8 cellular contexts compared by ENCODE assay signal in the genomic region with DNA sequence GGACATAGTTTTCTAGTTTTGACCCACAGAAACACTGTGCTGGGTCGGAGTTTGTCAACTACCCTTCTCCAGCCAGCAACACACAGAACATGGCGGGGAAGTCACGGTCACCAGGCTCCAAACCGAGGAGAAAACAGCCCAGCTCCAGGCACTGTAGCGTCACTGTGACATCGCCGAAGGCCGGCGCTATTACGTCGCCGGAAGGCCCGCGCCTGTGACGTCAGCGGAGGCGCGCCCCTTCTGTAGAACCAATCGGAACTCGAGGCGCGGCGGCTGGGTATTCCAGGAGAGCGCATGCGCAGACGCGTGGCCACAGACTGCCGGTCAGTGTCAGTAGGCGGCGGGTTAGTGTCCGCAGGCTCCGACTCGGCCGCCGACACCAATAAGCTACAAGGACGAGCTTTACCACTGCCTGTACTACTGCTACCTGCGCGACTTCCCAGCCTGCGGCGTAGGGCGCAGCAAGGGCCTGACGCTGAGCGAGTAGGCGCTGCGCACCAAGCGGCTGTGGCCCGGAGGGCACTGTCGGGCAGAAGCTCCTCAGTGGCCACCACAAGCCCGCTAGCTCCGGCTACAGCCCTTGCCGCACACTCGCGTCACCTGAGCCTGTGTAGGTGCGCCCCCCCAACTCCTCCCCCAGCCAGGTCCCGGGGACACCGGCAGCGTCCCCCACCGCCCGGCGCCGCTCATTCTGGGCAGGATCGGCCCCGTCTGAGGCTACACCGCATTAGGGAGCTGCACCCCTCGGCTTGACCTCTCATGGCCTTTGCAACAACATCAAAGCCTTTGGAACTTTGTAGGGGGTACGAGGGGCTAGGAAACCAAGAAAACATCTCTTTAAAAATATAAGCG. TPM values are rescaled to one million over a fixed set of nuclear protein-coding genes. Genes with fewer than 3 reads are reported as not detected.
A peak's percentile ranks its signal among the peaks of the same experiment; 100 is the strongest.
DNase-seq lines count a peak whose midpoint lies in the region; ATAC-seq, FAIRE-seq and TF ChIP-seq lines count a peak whose summit lies in the region.

No MANE protein-coding gene starts in this region.

- peak overlapping the region; percentile 94 for H3K4me2 ChIP-seq in K562 (ENCODE audit: insufficient read depth, low read length)

- H3K27ac ChIP-seq in K562 (ENCODE audit: extremely low read depth, low read depth, low read length), result peak overlapping the region; percentile 87

- H3K36me3 ChIP-seq in K562 (ENCODE audit: control insufficient read depth, insufficient read depth, low read length), result no peaks in the 10 kb centered on the region

- peak; percentile 12 to 46 (median 28); a peak in 4 of 6 replicates for TF ChIP-seq CTCF in K562 (IDR thresholded peaks at IDR 0.05 in 2 of 3, conservative IDR thresholded peaks at IDR 0.05 in 1 of 3; ENCODE audit: insufficient read depth in 2 of 3, low read depth in 1 of 3, low read length in 3 of 3)

- WGBS in K562 (ENCODE audit: insufficient coverage, low coverage, missing lambda C conversion rate), result under 1% methylated on average over 60 of the region's 67 CpGs

- TF ChIP-seq RAD21 in K562 (CRISPR knock-in tag; conservative IDR thresholded peaks at IDR 0.05 in 1 of 2, IDR thresholded peaks at IDR 0.05 in 1 of 2), result 0 out of 4 replicates have a peak, but pooled peaks of 1 of the 2 experiments have one; percentile 7

- peak overlapping the region; percentile 91 for H2AFZ ChIP-seq in K562 (ENCODE audit: low read depth, low read length)

- CTCF ChIA-PET in K562 (lab: Yijun Ruan, JAX; ENCODE audit: low intra/inter-chr PET ratio), result interaction anchor here (0.6 to 0.8 kb wide), 2 partner anchors 96 to 148 kb away, joined by 3 to 4 read pairs; no protein-coding TSS in a partner anchor

- H3K4me3 ChIP-seq in K562, result peak overlapping the region; percentile 61

- H4K20me1 ChIP-seq in K562 (replicated peaks; ENCODE audit: control insufficient read depth, insufficient read depth, low read length), result no peaks in the 10 kb centered on the region

- no peaks in the 10 kb centered on the region for H3K27me3 ChIP-seq in K562 (ENCODE audit: control insufficient read depth in 2 of 2, insufficient read depth in 2 of 2, low read length in 2 of 2)

- TSS peak; percentile 99 for BruUV-seq in K562 (replicated peaks; lab: Mats Ljungman, UMichigan)

- intact Hi-C loops in K562 (cut with micrococcal nuclease), result no loop called here

- TF ChIP-seq EP300 in K562 (IDR thresholded peaks at IDR 0.05; ENCODE audit: low read length), result peak; percentile 38; the same call in 1 of the 2 replicates

- POLR2A ChIA-PET in K562 (lab: Yijun Ruan, JAX), result interaction anchor here (0.7 to 1.6 kb wide), 9 partner anchors 11 to 125 kb away, joined by 3 to 6 read pairs (median 4); a partner anchor contains a TSS

- H3K9me1 ChIP-seq in K562 (ENCODE audit: control insufficient read depth, insufficient read depth, low read length), result no peaks in the 10 kb centered on the region

- DNase-seq in NCI-H2081 treated with DMSO at 0.1 percent for 48 hours (lab: John Stamatoyannopoulos, UW), result peak; percentile 90
- peak; percentile 98 to 100 (median 98) for DNase-seq in K562 (ENCODE audit: extremely low read depth in 1 of 4, low spot score in 3 of 4)
- peak; percentile 63 to 99 (median 94) for DNase-seq in hypothalamus (lab: John Stamatoyannopoulos, UW)
- peak; percentile 97 for DNase-seq in retina

- H3K79me2 ChIP-seq in K562 (ENCODE audit: control insufficient read depth, insufficient read depth, low read length), result no peaks in the 10 kb centered on the region; the same call in 2 of the 3 replicates

- in situ Hi-C loops in K562 (cut with MboI), result no loop called here

- peak; percentile 93 for TF ChIP-seq POLR2A in K562 (conservative IDR thresholded peaks at IDR 0.05)

- peaks cover 7 to 23% of the 10 kb centered on the region in 2 experiments; a peak in 3 of 5 replicates for H3K4me1 ChIP-seq in K562 (replicated peaks in 1 of 2; ENCODE audit: control insufficient read depth in 2 of 2, insufficient read depth in 2 of 2, low read length in 2 of 2)

- peak overlapping the region; percentile 84 to 100 for H3K9ac ChIP-seq in K562 (ENCODE audit: insufficient read depth in 1 of 2, low read depth in 2 of 2, low read length in 2 of 2)

- peak; percentile 59 for FAIRE-seq in TTC549 (lab: Jason Lieb, UNC)
- peak; percentile 96 for FAIRE-seq in K562 (lab: Jason Lieb, UNC)

- ATAC-seq in GM18508 (IDR thresholded peaks at IDR 0.05; ENCODE audit: insufficient read depth, unreplicated experiment) (peak; percentile 78), HG02981 (IDR thresholded peaks at IDR 0.05; ENCODE audit: unreplicated experiment) (peak; percentile 95), K562 (peak; percentile 97), GM19328 (IDR thresholded peaks at IDR 0.05; ENCODE audit: unreplicated experiment) (no peak)

- H3K9me3 ChIP-seq in K562 (replicated peaks; ENCODE audit: control insufficient read depth, insufficient read depth, low read depth, low read length), result no peaks in the 10 kb centered on the region

TF ChIP-seq in K562, 482 proteins besides CTCF, POLR2A, EP300 and RAD21 (continues in another document):
- peak; percentile 25; the same call in 1 of the 2 replicates for TF ChIP-seq KDM2B (CRISPR knock-in tag; IDR thresholded peaks at IDR 0.05)
- TF ChIP-seq SETDB1 (IDR thresholded peaks at IDR 0.05; ENCODE audit: low read length), result no peak
- TF ChIP-seq MEIS2 (IDR thresholded peaks at IDR 0.05; ENCODE audit: partially characterized antibody), result peak; percentile 83
- peak; percentile 89 for TF ChIP-seq ZFX (CRISPR knock-in tag; IDR thresholded peaks at IDR 0.05)
- TF ChIP-seq, protein P1, sequence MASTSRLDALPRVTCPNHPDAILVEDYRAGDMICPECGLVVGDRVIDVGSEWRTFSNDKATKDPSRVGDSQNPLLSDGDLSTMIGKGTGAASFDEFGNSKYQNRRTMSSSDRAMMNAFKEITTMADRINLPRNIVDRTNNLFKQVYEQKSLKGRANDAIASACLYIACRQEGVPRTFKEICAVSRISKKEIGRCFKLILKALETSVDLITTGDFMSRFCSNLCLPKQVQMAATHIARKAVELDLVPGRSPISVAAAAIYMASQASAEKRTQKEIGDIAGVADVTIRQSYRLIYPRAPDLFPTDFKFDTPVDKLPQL (IDR thresholded peaks at IDR 0.05; ENCODE audit: extremely low read depth, insufficient read length), result no peak
- TF ChIP-seq COPS2 (conservative IDR thresholded peaks at IDR 0.05), result no peak
- no peak for TF ChIP-seq ZBED1 (IDR thresholded peaks at IDR 0.05)
- TF ChIP-seq PHF8 (IDR thresholded peaks at IDR 0.05; ENCODE audit: borderline replicate concordance, low read length), result peak; percentile 76; the same call in 1 of the 2 replicates
- TF ChIP-seq, protein P2, sequence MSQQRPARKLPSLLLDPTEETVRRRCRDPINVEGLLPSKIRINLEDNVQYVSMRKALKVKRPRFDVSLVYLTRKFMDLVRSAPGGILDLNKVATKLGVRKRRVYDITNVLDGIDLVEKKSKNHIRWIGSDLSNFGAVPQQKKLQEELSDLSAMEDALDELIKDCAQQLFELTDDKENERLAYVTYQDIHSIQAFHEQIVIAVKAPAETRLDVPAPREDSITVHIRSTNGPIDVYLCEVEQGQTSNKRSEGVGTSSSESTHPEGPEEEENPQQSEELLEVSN (IDR thresholded peaks at IDR 0.05; ENCODE audit: borderline replicate concordance in 1 of 2, extremely low read depth in 1 of 2, insufficient read depth in 1 of 2, insufficient read length in 1 of 2, low read depth in 1 of 2, low read length in 1 of 2, poor library complexity in 1 of 2, severe bottlenecking in 1 of 2), result peak; percentile 59 to 93
- TF ChIP-seq, protein P3, sequence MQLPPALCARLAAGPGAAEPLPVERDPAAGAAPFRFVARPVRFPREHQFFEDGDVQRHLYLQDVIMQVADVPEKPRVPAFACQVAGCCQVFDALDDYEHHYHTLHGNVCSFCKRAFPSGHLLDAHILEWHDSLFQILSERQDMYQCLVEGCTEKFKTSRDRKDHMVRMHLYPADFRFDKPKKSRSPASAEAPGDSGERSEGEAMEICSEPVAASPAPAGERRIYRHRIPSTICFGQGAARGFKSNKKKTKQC (CRISPR knock-in tag; IDR thresholded peaks at IDR 0.05), result peak; percentile 89
- TF ChIP-seq FOXM1 (IDR thresholded peaks at IDR 0.05; ENCODE audit: low read depth), result no peak
- TF ChIP-seq FOXM1 (CRISPR knock-in tag; IDR thresholded peaks at IDR 0.05; ENCODE audit: low read depth), result 0 out of 2 replicates have a peak, but pooled peaks have one; percentile 36
- TF ChIP-seq HLTF (IDR thresholded peaks at IDR 0.05), result no peak

RNA-seq across cellular contexts. Expression of a gene that starts 35.1 kb away (rescaled TPM):
- total RNA-seq in K562 (2011; cell fraction: chromatin; rRNA removed; ENCODE audit: low replicate concordance), result 0.32 and 1.6 TPM in 2 replicates
- total RNA-seq in K562 (2011; cell fraction: nucleolus; rRNA removed), result 0.39 and 2.3 TPM in 2 replicates
- total RNA-seq in K562 (2011; cell fraction: nucleoplasm; rRNA removed), result 0.84 and 0.88 TPM in 2 replicates
- total RNA-seq in K562 (2014; rRNA removed) (0.45 and 0.59 TPM in 2 replicates), K562 (2014; rRNA removed; fragmentation: Illumina TruSeq; extraction: Trizol) (0.16 and 0.18 TPM in 2 replicates), K562 (2015; rRNA removed; fragmentation: Illumina TruSeq; extraction: Trizol) (0.08 TPM in 1 of 2 replicates, not detected in the other), K562 (2021) (0.47 and 0.91 TPM in 2 replicates)
- polyA plus RNA-seq in K562 (2011; rRNA removed) (0.55 and 0.74 TPM in 2 replicates), K562 (2014; fragmentation: Illumina TruSeq; extraction: Trizol) (0.30 and 0.37 TPM in 2 replicates), K562 (2014; fragmentation: Nextera tagmentation; extraction: Ambion mirVana) (under 1 TPM in 1 of 2 experiments, not detected in 1; 0.04 TPM), K562 (2014; rRNA removed) (0.43 and 0.46 TPM in 2 replicates)
- 1.0 and 2.3 TPM in 2 replicates for polyA plus RNA-seq in K562 (2011; cell fraction: cytosol; rRNA removed)
- polyA plus RNA-seq in K562 (2011; cell fraction: nucleus; rRNA removed), result 0.60 and 0.94 TPM in 2 replicates
- polyA plus RNA-seq in K562 (2012), result 0.42 and 0.48 TPM in 2 replicates
- polyA minus RNA-seq in K562 (2011; rRNA and poly(A)+ RNA removed), result 0.30 and 0.70 TPM in 2 replicates
- 0.48 and 1.0 TPM in 2 replicates for polyA minus RNA-seq in K562 (2011; cell fraction: cytosol; rRNA and poly(A)+ RNA removed)
- 0.44 and 0.54 TPM in 2 replicates for polyA minus RNA-seq in K562 (2011; cell fraction: nucleus; rRNA and poly(A)+ RNA removed)
